1 cellular context compared by ENCODE assay signal in the genomic region with DNA sequence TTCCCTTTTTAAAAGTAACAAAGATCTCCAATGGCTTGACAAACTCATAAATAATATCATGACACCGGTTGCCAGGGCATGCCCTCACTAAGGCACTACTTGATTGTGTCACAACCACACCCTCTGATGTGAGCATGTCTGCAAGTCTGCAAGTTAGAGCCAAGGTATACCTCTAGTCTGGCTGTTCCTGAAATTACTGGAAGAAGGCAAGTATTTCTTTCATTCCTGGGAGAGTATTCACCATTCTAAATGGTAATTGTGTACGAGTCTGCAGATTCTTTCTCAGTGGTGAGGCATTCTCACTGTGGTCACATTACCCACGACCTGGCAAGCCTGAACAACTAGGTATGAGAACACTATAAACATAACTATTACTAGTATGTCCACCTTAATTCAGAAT.
TF ChIP-seq lines count a peak whose summit lies in the region.

No MANE protein-coding gene starts in this region.

TF ChIP-seq in IMR-90, 13 proteins besides CTCF, POLR2A, EP300 and RAD21 (continued from another document):
- TF ChIP-seq, protein P1, sequence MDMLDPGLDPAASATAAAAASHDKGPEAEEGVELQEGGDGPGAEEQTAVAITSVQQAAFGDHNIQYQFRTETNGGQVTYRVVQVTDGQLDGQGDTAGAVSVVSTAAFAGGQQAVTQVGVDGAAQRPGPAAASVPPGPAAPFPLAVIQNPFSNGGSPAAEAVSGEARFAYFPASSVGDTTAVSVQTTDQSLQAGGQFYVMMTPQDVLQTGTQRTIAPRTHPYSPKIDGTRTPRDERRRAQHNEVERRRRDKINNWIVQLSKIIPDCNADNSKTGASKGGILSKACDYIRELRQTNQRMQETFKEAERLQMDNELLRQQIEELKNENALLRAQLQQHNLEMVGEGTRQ (IDR thresholded peaks at IDR 0.05; ENCODE audit: low read depth, low read length) = 0 out of 2 replicates have a peak, but pooled peaks have one; percentile 12
